ENCODE assay signal across 9 cellular contexts in genomic region chr2:236570081-236570979, GRCh38. TPM values are rescaled to one million over a fixed set of nuclear protein-coding genes. Genes with fewer than 3 reads are reported as not detected.
DNase-seq lines count a peak whose midpoint lies in the region; ATAC-seq and TF ChIP-seq lines count a peak whose summit lies in the region.
"Had no signal": no experiment of that assay in that cellular context is flagged by ENCODE, and none has a peak within 500 bp of the region (broad histone marks: within the 10 kb centered on the region; RNA-seq: fewer than 3 reads in every experiment).

No MANE protein-coding gene starts in this region.

- H3K18ac ChIP-seq in neuronal stem cell (ENCODE audit: low read length) = no peak overlapping the region

- no peak overlapping the region for H4K91ac ChIP-seq in neuronal stem cell (ENCODE audit: low read depth, low read length, poor library complexity)

- no peaks in the 10 kb centered on the region for H3K79me1 ChIP-seq in neuronal stem cell (ENCODE audit: low read depth, low read length)

- CTCF ChIA-PET in CD8-positive, alpha-beta memory T cell (lab: Charles Lee) = interaction anchor here (0.6 to 4.5 kb wide), 28 partner anchors 8 to 1646 kb away, joined by 3 to 165 read pairs (median 8); partner anchors contain the start of gene COPS8
- CTCF ChIA-PET in activated CD4-positive, alpha-beta memory T cell treated with anti-CD3 and anti-CD28 coated beads for 36 hours (lab: Charles Lee) = interaction anchor here (0.5 to 4.5 kb wide), 20 partner anchors 11 to 516 kb away, joined by 3 to 135 read pairs (median 4); partner anchors contain the start of gene COPS8

- peak overlapping the region in 4 of 7 donors; percentile 16 to 84 (median 72) for H3K4me3 Mint-ChIP-seq in CD8-positive, alpha-beta memory T cell
- H3K4me3 Mint-ChIP-seq in activated CD4-positive, alpha-beta memory T cell treated with anti-CD3 and anti-CD28 coated beads for 36 hours = no peak overlapping the region

- H3K27ac Mint-ChIP-seq in CD8-positive, alpha-beta memory T cell = peak overlapping the region in 2 of 8 donors; percentile 40 to 79
- no peak overlapping the region for H3K27ac Mint-ChIP-seq in activated CD4-positive, alpha-beta memory T cell treated with anti-CD3 and anti-CD28 coated beads for 36 hours

- no peak overlapping the region for H2BK15ac ChIP-seq in neuronal stem cell (ENCODE audit: low read length)

- TF ChIP-seq CTCF in coronary artery (IDR thresholded peaks at IDR 0.05) (no peak), GM13976 (IDR thresholded peaks at IDR 0.05; ENCODE audit: borderline replicate concordance, control extremely low read depth, extremely low read depth, insufficient read depth, missing control alignments) (no peak)

- H3K4me2 ChIP-seq in neuronal stem cell (ENCODE audit: insufficient read depth, low read length, poor library complexity, severe bottlenecking) = peak overlapping the region; percentile 52

- H3K23ac ChIP-seq in neuronal stem cell (ENCODE audit: low read depth, low read length, poor library complexity) = no peak overlapping the region

- WGBS in neuronal stem cell (ENCODE audit: extremely low coverage in 2 of 2, insufficient read length in 2 of 2, insufficient replicate concordance in 1 of 2), 2 donors = no CpG with 5 or more reads among the region's 6 CpGs

- ATAC-seq in HG03432 (IDR thresholded peaks at IDR 0.05; ENCODE audit: unreplicated experiment) = peak; percentile 27

- no peaks in the 10 kb centered on the region for H3K36me3 ChIP-seq in CD8-positive, alpha-beta memory T cell (ENCODE audit: insufficient read depth, low read length)
- peaks cover 0 to 34% of the 10 kb centered on the region in 2 donors for H3K36me3 ChIP-seq in neuronal stem cell (replicated peaks in 1 of 2; ENCODE audit: control insufficient read depth in 2 of 2, insufficient read depth in 2 of 2, low read length in 2 of 2)

- H3K9me3 Mint-ChIP-seq in CD8-positive, alpha-beta memory T cell = no peaks in the 10 kb centered on the region
- H3K9me3 Mint-ChIP-seq in activated CD4-positive, alpha-beta memory T cell treated with anti-CD3 and anti-CD28 coated beads for 36 hours = no peaks in the 10 kb centered on the region
- H3K9me3 Mint-ChIP-seq: stimulated activated naive CD8-positive, alpha-beta T cell treated with anti-CD3 and anti-CD28 coated beads, Interleukin-15, Interleukin-2, amounts not matched to agents 100 ng/mL and 50 ng/mL, for 24 hours had no signal

- peaks cover 19% of the 10 kb centered on the region for H3K4me1 ChIP-seq in CD8-positive, alpha-beta memory T cell (ENCODE audit: insufficient read depth, low read length)
- peaks cover 37 to 46% of the 10 kb centered on the region in 2 donors for H3K4me1 ChIP-seq in neuronal stem cell (ENCODE audit: control insufficient read depth in 2 of 2, insufficient read depth in 1 of 2, low read depth in 1 of 2, low read length in 2 of 2)

- peaks cover 0 to 3% of the 10 kb centered on the region in 2 donors for H3K27me3 Mint-ChIP-seq in CD8-positive, alpha-beta memory T cell
- H3K27me3 Mint-ChIP-seq in activated CD4-positive, alpha-beta memory T cell treated with anti-CD3 and anti-CD28 coated beads for 36 hours = no peaks in the 10 kb centered on the region
- H3K27me3 Mint-ChIP-seq: stimulated activated naive CD8-positive, alpha-beta T cell treated with anti-CD3 and anti-CD28 coated beads, Interleukin-15, Interleukin-2, amounts not matched to agents 100 ng/mL and 50 ng/mL, for 24 hours had no signal

- no peak overlapping the region for H3K27ac ChIP-seq in CD8-positive, alpha-beta memory T cell (ENCODE audit: low read depth, low read length)
- H3K27ac ChIP-seq in coronary artery (peak overlapping the region; percentile 91 to 97), neuronal stem cell (replicated peaks; ENCODE audit: low read length) (peak overlapping the region; percentile 72)

- H3K4me1 Mint-ChIP-seq in CD8-positive, alpha-beta memory T cell = peaks cover 19 to 41% (median 20%) of the 10 kb centered on the region in 3 donors
- peaks cover 18% of the 10 kb centered on the region for H3K4me1 Mint-ChIP-seq in activated CD4-positive, alpha-beta memory T cell treated with anti-CD3 and anti-CD28 coated beads for 36 hours (ENCODE audit: low read depth)

- no peak overlapping the region for H2BK5ac ChIP-seq in neuronal stem cell (ENCODE audit: low read length)

- H3K27me3 ChIP-seq in CD8-positive, alpha-beta memory T cell (ENCODE audit: insufficient read depth, low read length, poor library complexity, severe bottlenecking) = no peaks in the 10 kb centered on the region
- H3K27me3 ChIP-seq in neuronal stem cell (ENCODE audit: control insufficient read depth in 3 of 3, insufficient read depth in 3 of 3, low read depth in 1 of 3, low read length in 3 of 3) = peaks cover 0 to 19% (median 0%) of the 10 kb centered on the region in 3 experiments

- no peak overlapping the region for H2AK5ac ChIP-seq in neuronal stem cell (ENCODE audit: low read depth, low read length)

- no peak overlapping the region for H3K4me3 ChIP-seq in CD8-positive, alpha-beta memory T cell (ENCODE audit: low read length)
- H3K4me3 ChIP-seq in coronary artery = peak overlapping the region; percentile 76
- H3K4me3 ChIP-seq in neuronal stem cell (ENCODE audit: low read length in 2 of 2) = peak overlapping the region; percentile 53 to 62

- intact Hi-C loops in activated CD4-positive, alpha-beta memory T cell treated with anti-CD3 and anti-CD28 coated beads for 36 hours (cut with micrococcal nuclease) = no loop called here

- POLR2A ChIA-PET in CD8-positive, alpha-beta memory T cell (lab: Charles Lee) = interaction anchor here (0.6 to 1.3 kb wide), 3 partner anchors 33 to 468 kb away, joined by 3 to 7 read pairs (median 3); no protein-coding TSS in a partner anchor
- POLR2A ChIA-PET in activated CD4-positive, alpha-beta memory T cell treated with anti-CD3 and anti-CD28 coated beads for 36 hours (lab: Charles Lee) = interaction anchor here (2.1 kb wide), 1 partner anchor 58 kb away, joined by 7 read pairs; no protein-coding TSS in a partner anchor

- no peak overlapping the region for H2AFZ ChIP-seq in neuronal stem cell (ENCODE audit: low read length)

- in situ Hi-C loops in KBM-7 (cut with MboI; ENCODE audit: low pct_unique_long_range_greater_than_20kb, low sequenced_read_pairs) (no loop called here), GM13976 (cut with MboI; ENCODE audit: low sequenced_read_pairs, unreplicated experiment) (no loop called here)

- no peak overlapping the region for H4K8ac ChIP-seq in neuronal stem cell (ENCODE audit: low read depth, low read length)

- H2BK12ac ChIP-seq in neuronal stem cell (ENCODE audit: low read length) = no peak overlapping the region

- peaks cover 0 to 18% (median 2%) of the 10 kb centered on the region in 3 donors for H3K36me3 Mint-ChIP-seq in CD8-positive, alpha-beta memory T cell
- no peaks in the 10 kb centered on the region for H3K36me3 Mint-ChIP-seq in activated CD4-positive, alpha-beta memory T cell treated with anti-CD3 and anti-CD28 coated beads for 36 hours

- no peak overlapping the region for H3K4ac ChIP-seq in neuronal stem cell (ENCODE audit: low read length)

- no peaks in the 10 kb centered on the region for H3K9me3 ChIP-seq in CD8-positive, alpha-beta memory T cell (ENCODE audit: low read length)
- H3K9me3 ChIP-seq in neuronal stem cell (replicated peaks in 1 of 2; ENCODE audit: control insufficient read depth in 2 of 2, insufficient read depth in 1 of 2, low read depth in 1 of 2, low read length in 2 of 2) = no peaks in the 10 kb centered on the region

- no peak overlapping the region for H2BK120ac ChIP-seq in neuronal stem cell (ENCODE audit: low read depth, low read length)

- no peak overlapping the region for H3K14ac ChIP-seq in neuronal stem cell (ENCODE audit: low read length)

- no peak overlapping the region for H3K9ac ChIP-seq in neuronal stem cell (ENCODE audit: low read depth, low read length, poor library complexity)

- no peak for DNase-seq in CD8-positive, alpha-beta memory T cell
- DNase-seq in coronary artery (ENCODE audit: low spot score) (peak; percentile 9), neuronal stem cell (ENCODE audit: low spot score) (no peak), KBM-7 (no peak), GM13976 (ENCODE audit: low spot score) (no peak), NCI-H1092 treated with DMSO at 0.1 percent for 48 hours (lab: John Stamatoyannopoulos, UW) (no peak)
- DNase-seq in activated CD4-positive, alpha-beta memory T cell treated with anti-CD3 and anti-CD28 coated beads for 36 hours = no peak

RNA-seq across cellular contexts. Expression of gene ACKR3, which starts 0.7 kb away (rescaled TPM):
- total RNA-seq in CD8-positive, alpha-beta memory T cell = 1 to 10 TPM in 1 of 2 experiments, under 1 TPM in 1; 0.90 to 1.6 TPM
- polyA plus RNA-seq in CD8-positive, alpha-beta memory T cell = 5.5 TPM
- polyA plus RNA-seq in neuronal stem cell (2013, experiment 1 of 2) = 4.4 TPM
- polyA plus RNA-seq in neuronal stem cell (2013, experiment 2 of 2) = 4.3 TPM
- 1 to 10 TPM; 1.2 TPM for total RNA-seq in activated CD4-positive, alpha-beta memory T cell treated with anti-CD3 and anti-CD28 coated beads for 36 hours
